In genomic region chr5:30596495-30597064, GRCh38 we compare ENCODE assay signal across 16 cellular contexts.
DNase-seq lines count a peak whose midpoint lies in the region; ATAC-seq and TF ChIP-seq lines count a peak whose summit lies in the region.
"Had no signal": no experiment of that assay in that cellular context is flagged by ENCODE, and none has a peak within 500 bp of the region (broad histone marks: within the 10 kb centered on the region; RNA-seq: fewer than 3 reads in every experiment).

No MANE protein-coding gene starts in this region.

- no peaks in the 10 kb centered on the region for H4K20me1 ChIP-seq in GM23338 (replicated peaks; ENCODE audit: insufficient read depth)
- H4K20me1 ChIP-seq: BLaER1 treated with 17β-estradiol and CSF1 and Interleukin-3, amounts not matched to agents 10 nM and 100 nM had no signal

- H3F3A ChIP-seq in GM23338 (replicated peaks; ENCODE audit: low read depth): no peaks in the 10 kb centered on the region

- no peak overlapping the region for H3K4me3 Mint-ChIP-seq in GM23338
- H3K4me3 Mint-ChIP-seq in osteocyte (ENCODE audit: unreplicated experiment): no peak overlapping the region
- no peak overlapping the region for H3K4me3 Mint-ChIP-seq in CD4-positive, alpha-beta T cell
- H3K4me3 Mint-ChIP-seq: CD4-positive, CD25-positive, alpha-beta regulatory T cell had no signal

- H3K9me3 Mint-ChIP-seq in GM23338 (peaks cover 14% of the 10 kb centered on the region), osteocyte (ENCODE audit: unreplicated experiment) (peaks cover 22% of the 10 kb centered on the region)
- H3K9me3 Mint-ChIP-seq in CD4-positive, alpha-beta T cell: peaks cover 11% of the 10 kb centered on the region

- no peaks in the 10 kb centered on the region for H3K79me2 ChIP-seq in GM23338 (replicated peaks; ENCODE audit: insufficient read depth)

- H3K4me3 ChIP-seq in GM23338 (no peak overlapping the region), astrocyte of the spinal cord (ENCODE audit: low read depth, low read length) (no peak overlapping the region)
- H3K4me3 ChIP-seq: BLaER1 treated with 17β-estradiol and CSF1 and Interleukin-3, amounts not matched to agents 10 nM and 100 nM; GM12878 had no signal

- peaks cover 28% of the 10 kb centered on the region for H3K4me1 ChIP-seq in GM23338 (ENCODE audit: insufficient read depth)
- H3K4me1 ChIP-seq: BLaER1 treated with 17β-estradiol and CSF1 and Interleukin-3, amounts not matched to agents 10 nM and 100 nM had no signal

- peaks cover 3% of the 10 kb centered on the region for H3K27me3 Mint-ChIP-seq in GM23338 (ENCODE audit: insufficient read depth, low read depth, poor library complexity)
- H3K27me3 Mint-ChIP-seq in osteocyte (ENCODE audit: unreplicated experiment): no peaks in the 10 kb centered on the region
- no peaks in the 10 kb centered on the region for H3K27me3 Mint-ChIP-seq in CD4-positive, alpha-beta T cell
- H3K27me3 Mint-ChIP-seq: CD4-positive, CD25-positive, alpha-beta regulatory T cell had no signal

- peaks cover 3% of the 10 kb centered on the region; the same call in 1 of the 2 replicates for H3K36me3 ChIP-seq in GM23338 (ENCODE audit: insufficient read depth)
- H3K36me3 ChIP-seq: BLaER1 treated with 17β-estradiol and CSF1 and Interleukin-3, amounts not matched to agents 10 nM and 100 nM had no signal

- H3K27me3 ChIP-seq in GM23338 (ENCODE audit: insufficient read depth): no peaks in the 10 kb centered on the region
- no peaks in the 10 kb centered on the region for H3K27me3 ChIP-seq in CD4-positive, alpha-beta T cell (ENCODE audit: control insufficient read depth, insufficient read depth, low read length)
- H3K27me3 ChIP-seq: BLaER1 treated with 17β-estradiol and CSF1 and Interleukin-3, amounts not matched to agents 10 nM and 100 nM had no signal

- ATAC-seq in GM23338: no peak
- ATAC-seq in GM21360 (IDR thresholded peaks at IDR 0.05; ENCODE audit: unreplicated experiment): no peak
- ATAC-seq in GM18519 (IDR thresholded peaks at IDR 0.05; ENCODE audit: low FRiP score, unreplicated experiment): no peak
- ATAC-seq in CD4-positive, alpha-beta T cell (ENCODE audit: poor library complexity): no peak
- ATAC-seq: GM12878, HCT116, HepG2 had no signal

- no peak overlapping the region for H2AFZ ChIP-seq in GM23338

- in situ Hi-C loops in astrocyte of the spinal cord (cut with HindIII; ENCODE audit: low sequenced_read_pairs): no loop called here

- TF ChIP-seq CTCF in GM23338 (conservative IDR thresholded peaks at IDR 0.05; ENCODE audit: low read depth in 2 of 2): no peak
- TF ChIP-seq CTCF in astrocyte of the spinal cord (IDR thresholded peaks at IDR 0.05; ENCODE audit: low read depth, low read length): no peak
- TF ChIP-seq CTCF in osteocyte (IDR thresholded peaks at IDR 0.05): no peak
- TF ChIP-seq CTCF in CD4-positive, alpha-beta T cell (IDR thresholded peaks at IDR 0.05): no peak

- CTCF ChIA-PET in CD4-positive, alpha-beta T cell (lab: Charles Lee): no interaction called here

- no peak overlapping the region for H3K27ac ChIP-seq in GM23338 (ENCODE audit: low read depth)
- no peak overlapping the region for H3K27ac ChIP-seq in CD4-positive, alpha-beta T cell (ENCODE audit: low read depth, low read length)
- H3K27ac ChIP-seq: BLaER1 treated with 17β-estradiol and CSF1 and Interleukin-3, amounts not matched to agents 10 nM and 100 nM had no signal

- peaks cover 14% of the 10 kb centered on the region for H3K36me3 Mint-ChIP-seq in GM23338 (ENCODE audit: low read depth)
- peaks cover 4% of the 10 kb centered on the region for H3K36me3 Mint-ChIP-seq in osteocyte (ENCODE audit: unreplicated experiment)
- no peaks in the 10 kb centered on the region for H3K36me3 Mint-ChIP-seq in CD4-positive, alpha-beta T cell (ENCODE audit: low read depth)
- H3K36me3 Mint-ChIP-seq: CD4-positive, CD25-positive, alpha-beta regulatory T cell had no signal

- peak overlapping the region; percentile 16; the same call in 1 of the 2 replicates for H3K4me2 ChIP-seq in GM23338
- H3K4me2 ChIP-seq: BLaER1 treated with 17β-estradiol and CSF1 and Interleukin-3, amounts not matched to agents 10 nM and 100 nM had no signal

- H3K27ac Mint-ChIP-seq in GM23338: no peak overlapping the region
- H3K27ac Mint-ChIP-seq in osteocyte (ENCODE audit: unreplicated experiment): peak overlapping the region; percentile 0
- H3K27ac Mint-ChIP-seq in CD4-positive, alpha-beta T cell: no peak overlapping the region
- H3K27ac Mint-ChIP-seq: CD4-positive, CD25-positive, alpha-beta regulatory T cell had no signal

- intact Hi-C loops in CD4-positive, alpha-beta T cell (cut with DNase I, micrococcal nuclease): no loop called here

- H3K9me3 ChIP-seq in CD4-positive, alpha-beta T cell (ENCODE audit: control insufficient read depth, low read length): no peaks in the 10 kb centered on the region

- H3K4me1 Mint-ChIP-seq in GM23338: peaks cover 41% of the 10 kb centered on the region
- H3K4me1 Mint-ChIP-seq in osteocyte (ENCODE audit: unreplicated experiment): peaks cover 21% of the 10 kb centered on the region
- no peaks in the 10 kb centered on the region for H3K4me1 Mint-ChIP-seq in CD4-positive, alpha-beta T cell (ENCODE audit: low read depth)
- H3K4me1 Mint-ChIP-seq: CD4-positive, CD25-positive, alpha-beta regulatory T cell had no signal

- no peaks in the 10 kb centered on the region for H3K9me2 ChIP-seq in GM23338 (ENCODE audit: insufficient read depth)

- POLR2A ChIA-PET in CD4-positive, alpha-beta T cell (lab: Charles Lee): no interaction called here

- DNase-seq in GM23338 (ENCODE audit: low spot score) (no peak), NCI-H146 (lab: John Stamatoyannopoulos, UW) (peak; percentile 86), astrocyte of the spinal cord (ENCODE audit: low read depth, low spot score) (peak; percentile 39), osteocyte (ENCODE audit: extremely low spot score, unreplicated experiment) (no peak)
- no peak for DNase-seq in CD4-positive, alpha-beta T cell
- DNase-seq: 8988T; ACHN; Calu3; CD4-positive, CD25-positive, alpha-beta regulatory T cell; DMS79 had no signal

TF ChIP-seq in GM23338, 12 proteins besides CTCF, POLR2A, EP300 and RAD21 (continues in another document):
- TF ChIP-seq CREB1 (CRISPR knock-in tag; IDR thresholded peaks at IDR 0.05; ENCODE audit: low read depth) (no peak), ZNF331 (CRISPR knock-in tag; IDR thresholded peaks at IDR 0.05; ENCODE audit: low read depth) (no peak), ZNF114 (CRISPR knock-in tag; IDR thresholded peaks at IDR 0.05) (no peak), EZH2 (IDR thresholded peaks at IDR 0.05; ENCODE audit: low read depth, unreplicated experiment) (no peak), STAT1 (IDR thresholded peaks at IDR 0.05; ENCODE audit: unreplicated experiment) (no peak), ETS1 (IDR thresholded peaks at IDR 0.05) (no peak), EZH2phosphoT487 (IDR thresholded peaks at IDR 0.05; ENCODE audit: unreplicated experiment) (no peak)

Comparison
In these comparisons a context has a peak if more than half of its experiments do, and no peak if none do; other contexts are left out.
1. DNase-seq: peak in NCI-H146 (single experiment) and astrocyte of the spinal cord (single experiment); none in GM23338 (single experiment), osteocyte (single experiment) and CD4-positive, alpha-beta T cell (0 of 10).